In the genomic region with DNA sequence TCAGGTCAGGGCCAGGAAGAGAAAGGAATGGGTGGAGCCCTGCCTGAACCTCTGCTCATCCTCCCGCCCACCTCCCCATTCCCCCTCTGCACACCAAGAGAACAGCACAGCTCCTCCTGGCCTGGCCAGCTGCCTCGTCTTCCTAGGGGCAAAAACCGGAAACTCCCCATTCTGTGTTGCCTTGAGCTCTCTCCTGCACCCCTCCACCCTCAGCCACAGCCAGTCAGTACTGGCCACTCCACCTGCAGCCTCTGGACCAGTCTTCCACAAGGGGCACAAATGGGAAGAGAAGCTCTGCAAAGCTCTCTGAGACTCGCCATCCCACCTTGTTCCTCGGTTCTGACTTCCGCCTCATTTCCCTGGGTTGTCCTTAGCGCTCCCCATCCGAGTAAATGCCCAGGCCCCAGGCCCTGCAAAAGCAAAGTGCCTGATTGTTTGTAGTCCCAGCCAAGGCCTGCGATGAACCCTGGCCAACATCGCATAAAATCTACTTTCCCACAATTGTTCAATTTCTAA, we compare ENCODE assay signal across 24 cellular contexts. TPM values are rescaled to one million over a fixed set of nuclear protein-coding genes. Genes with fewer than 3 reads are reported as not detected.
DNase-seq lines count a peak whose midpoint lies in the region; FAIRE-seq and TF ChIP-seq lines count a peak whose summit lies in the region.
"Had no signal": no experiment of that assay in that cellular context is flagged by ENCODE, and none has a peak within 500 bp of the region (broad histone marks: within the 10 kb centered on the region; RNA-seq: fewer than 3 reads in every experiment).

No MANE protein-coding gene starts in this region.

- H3K56ac ChIP-seq in H1 (replicated peaks; ENCODE audit: insufficient read length, low read depth, low read length) = no peak overlapping the region

- peaks cover 36% of the 10 kb centered on the region for H3K27me3 Mint-ChIP-seq in progenitor cell of endocrine pancreas

- TF ChIP-seq POLR2A in breast epithelium (IDR thresholded peaks at IDR 0.05) = no peak
- no peak for TF ChIP-seq POLR2A in H1 (IDR thresholded peaks at IDR 0.05; ENCODE audit: control extremely low read depth in 1 of 2, low read depth in 2 of 2, low read length in 2 of 2)

- in situ Hi-C loops in mammary epithelial cell (cut with MboI; ENCODE audit: low sequenced_read_pairs in 2 of 2) = no loop called here

- H2AK5ac ChIP-seq in H1 (ENCODE audit: low read depth, low read length) = no peak overlapping the region

- dilution Hi-C loops in mammary epithelial cell (cut with HindIII; ENCODE audit: low sequenced_read_pairs) = no loop called here

- no peak for FAIRE-seq in H1 (lab: Jason Lieb, UNC)
- FAIRE-seq: G401.6 had no signal

- POLR2A ChIA-PET in H1 (lab: Charles Lee; ENCODE audit: partially characterized antibody) = no interaction called here

- no TSS peak for BruUV-seq in mammary epithelial cell (replicated peaks; lab: Mats Ljungman, UMichigan)

- H3K9ac ChIP-seq in mammary epithelial cell (ENCODE audit: insufficient read depth, low read length) (no peak overlapping the region), H1 (replicated peaks in 1 of 4; ENCODE audit: extremely low read depth in 1 of 4, low read depth in 3 of 4, low read length in 3 of 4) (no peak overlapping the region)
- H3K9ac ChIP-seq: GM23248, KMS-11 had no signal

- no peaks in the 10 kb centered on the region for H3K36me3 ChIP-seq in mammary epithelial cell (ENCODE audit: insufficient read depth, low read length)
- no peaks in the 10 kb centered on the region for H3K36me3 ChIP-seq in breast epithelium
- no peaks in the 10 kb centered on the region for H3K36me3 ChIP-seq in H1 (ENCODE audit: control insufficient read depth in 2 of 4, insufficient read depth in 4 of 4, low read length in 3 of 4)
- H3K36me3 ChIP-seq: BE2C, SJSA1 had no signal

- no peak overlapping the region for H2BK120ac ChIP-seq in H1 (replicated peaks; ENCODE audit: low read depth, low read length)

- H3K27ac ChIP-seq in mammary epithelial cell (ENCODE audit: insufficient read depth, low read depth, low read length) = no peak overlapping the region
- no peak overlapping the region for H3K27ac ChIP-seq in breast epithelium
- no peak overlapping the region for H3K27ac ChIP-seq in H1 (ENCODE audit: low read depth, low read length)
- H3K27ac ChIP-seq: GM23248, HL-60, KMS-11, SJSA1 had no signal

- H3K4me2 ChIP-seq in mammary epithelial cell (ENCODE audit: insufficient read depth, low read depth, low read length) = no peak overlapping the region
- no peak overlapping the region for H3K4me2 ChIP-seq in H1 (ENCODE audit: insufficient read depth in 1 of 2, low read depth in 2 of 2, low read length in 2 of 2)
- H3K4me2 ChIP-seq: KMS-11 had no signal

- no peaks in the 10 kb centered on the region for H3K9me3 ChIP-seq in mammary epithelial cell (replicated peaks; ENCODE audit: insufficient read depth, low read length)
- H3K9me3 ChIP-seq in breast epithelium = no peaks in the 10 kb centered on the region
- H3K9me3 ChIP-seq in H1 (ENCODE audit: insufficient read depth in 2 of 2, low read depth in 1 of 2, low read length in 1 of 2) = no peaks in the 10 kb centered on the region
- H3K9me3 ChIP-seq: BE2C, SJSA1 had no signal

- no peak overlapping the region for H3K4me3 ChIP-seq in mammary epithelial cell (replicated peaks in 1 of 3; ENCODE audit: insufficient read depth in 1 of 3, low read depth in 2 of 3, low read length in 3 of 3)
- H3K4me3 ChIP-seq in breast epithelium = no peak overlapping the region
- no peak overlapping the region for H3K4me3 ChIP-seq in H1 (ENCODE audit: extremely low read depth in 1 of 4, insufficient read depth in 2 of 4, low read depth in 3 of 4, low read length in 4 of 4)
- H3K4me3 ChIP-seq: GM23248, SJSA1 had no signal

- no peaks in the 10 kb centered on the region for H3K36me3 Mint-ChIP-seq in progenitor cell of endocrine pancreas (ENCODE audit: insufficient read depth)
- H3K36me3 Mint-ChIP-seq: IgD-negative memory B cell had no signal

- no peak overlapping the region for H4K8ac ChIP-seq in H1 (ENCODE audit: extremely low read depth, insufficient read depth, low read length)

- no peak overlapping the region for H2BK20ac ChIP-seq in H1 (ENCODE audit: low read length)

- H3K4me1 ChIP-seq in mammary epithelial cell (ENCODE audit: insufficient read depth, low read length) (no peaks in the 10 kb centered on the region), breast epithelium (no peaks in the 10 kb centered on the region), H1 (replicated peaks in 1 of 4; ENCODE audit: control insufficient read depth in 3 of 4, insufficient read depth in 4 of 4, low read length in 3 of 4) (no peaks in the 10 kb centered on the region; a peak in 1 of 7 replicates)
- H3K4me1 ChIP-seq: BE2C, SJSA1 had no signal

- H3K4me3 Mint-ChIP-seq in progenitor cell of endocrine pancreas (ENCODE audit: low read depth) = no peak overlapping the region
- H3K4me3 Mint-ChIP-seq: IgD-negative memory B cell had no signal

- H4K5ac ChIP-seq in H1 (ENCODE audit: insufficient read length, low read depth, low read length) = no peak overlapping the region

- no peak overlapping the region for H2BK5ac ChIP-seq in H1 (ENCODE audit: low read depth, low read length)

- no peak overlapping the region for H2BK15ac ChIP-seq in H1 (ENCODE audit: low read length)

- H2BK12ac ChIP-seq in H1 (ENCODE audit: low read depth, low read length) = no peak overlapping the region

- H2AFZ ChIP-seq in mammary epithelial cell (ENCODE audit: low read depth, low read length) = peak overlapping the region; percentile 15
- H2AFZ ChIP-seq in H1 (ENCODE audit: low read length) = peak overlapping the region; percentile 71; the same call in 1 of the 2 replicates
- H2AFZ ChIP-seq: GM23248 had no signal

- TF ChIP-seq RAD21 in H1 (IDR thresholded peaks at IDR 0.05 in 1 of 2, conservative IDR thresholded peaks at IDR 0.05 in 1 of 2; ENCODE audit: low read depth in 2 of 2, low read length in 2 of 2) = no peak

- intact Hi-C loops in mammary epithelial cell (cut with micrococcal nuclease) = no loop called here
- intact Hi-C loops in breast epithelium (cut with DNase I; ENCODE audit: low total_unique reads) = no loop called here

- H3K9me3 Mint-ChIP-seq in progenitor cell of endocrine pancreas (ENCODE audit: low read depth) = no peaks in the 10 kb centered on the region
- H3K9me3 Mint-ChIP-seq: IgD-negative memory B cell had no signal

- CTCF ChIA-PET in mammary epithelial cell (lab: Charles Lee; ENCODE audit: low non-redundant PET) (interaction anchor here (0.6 to 0.8 kb wide), 2 partner anchors 435 to 884 kb away, joined by 3 to 4 read pairs; no protein-coding TSS in a partner anchor), H1 (lab: Charles Lee; ENCODE audit: partially characterized antibody) (interaction anchor here (0.7 to 2.4 kb wide), 17 partner anchors 9 to 408 kb away, joined by 3 to 19 read pairs (median 5); no protein-coding TSS in a partner anchor)

- no peak overlapping the region for H3K4ac ChIP-seq in H1 (replicated peaks; ENCODE audit: insufficient read length, low read depth, low read length)

- no peak for TF ChIP-seq EP300 in H1 (IDR thresholded peaks at IDR 0.05; ENCODE audit: borderline replicate concordance in 1 of 2, low read depth in 2 of 2, low read length in 2 of 2)

- peak overlapping the region; percentile 60 for H3K27ac Mint-ChIP-seq in progenitor cell of endocrine pancreas
- H3K27ac Mint-ChIP-seq: IgD-negative memory B cell had no signal

- no peak overlapping the region for H3K23ac ChIP-seq in H1 (ENCODE audit: insufficient read length)

- no peaks in the 10 kb centered on the region for H3K79me1 ChIP-seq in H1 (ENCODE audit: low read depth, low read length)

- H3K27me3 ChIP-seq in mammary epithelial cell (ENCODE audit: insufficient read depth, low read length) = peaks cover 2% of the 10 kb centered on the region
- H3K27me3 ChIP-seq in breast epithelium = no peaks in the 10 kb centered on the region
- H3K27me3 ChIP-seq in H1 (replicated peaks in 1 of 4; ENCODE audit: control insufficient read depth in 3 of 4, extremely low read depth in 1 of 4, insufficient read depth in 3 of 4, low read length in 3 of 4) = no peaks in the 10 kb centered on the region
- H3K27me3 ChIP-seq: BE2C had no signal

- no peaks in the 10 kb centered on the region for H3K4me1 Mint-ChIP-seq in progenitor cell of endocrine pancreas (ENCODE audit: low read depth)

- H3K79me2 ChIP-seq in mammary epithelial cell (ENCODE audit: insufficient read depth, low read length) (no peaks in the 10 kb centered on the region), H1 (ENCODE audit: control insufficient read depth in 1 of 2, insufficient read depth in 2 of 2, low read length in 2 of 2) (no peaks in the 10 kb centered on the region)

- no peak overlapping the region for H3K18ac ChIP-seq in H1 (ENCODE audit: extremely low read depth, low read length)

- H4K20me1 ChIP-seq in mammary epithelial cell (ENCODE audit: insufficient read depth, low read length) (no peaks in the 10 kb centered on the region), H1 (replicated peaks in 1 of 2; ENCODE audit: control insufficient read depth in 1 of 2, insufficient read depth in 2 of 2, low read length in 2 of 2) (no peaks in the 10 kb centered on the region)

- no peak overlapping the region for H3K14ac ChIP-seq in H1 (ENCODE audit: insufficient read length)

- H3K23me2 ChIP-seq in H1 (ENCODE audit: low read depth, low read length) = no peaks in the 10 kb centered on the region

- TF ChIP-seq CTCF in mammary epithelial cell (conservative IDR thresholded peaks at IDR 0.05 in 1 of 2, IDR thresholded peaks at IDR 0.05 in 1 of 2; ENCODE audit: extremely low read depth in 1 of 2, insufficient read depth in 1 of 2, low read depth in 1 of 2, low read length in 2 of 2) = no peak
- TF ChIP-seq CTCF in breast epithelium (IDR thresholded peaks at IDR 0.05) = no peak
- peak in 1 of 3 experiments; percentile 7; a peak in 1 of 4 replicates for TF ChIP-seq CTCF in H1 (IDR thresholded peaks at IDR 0.05; ENCODE audit: control extremely low read depth in 1 of 3, insufficient read depth in 1 of 3, low read depth in 1 of 3, low read length in 3 of 3)
- TF ChIP-seq CTCF in progenitor cell of endocrine pancreas (IDR thresholded peaks at IDR 0.05; ENCODE audit: unreplicated experiment) = no peak

- DNase-seq in mammary epithelial cell (no peak), breast epithelium (ENCODE audit: low spot score in 2 of 2) (no peak), H1 (ENCODE audit: low read depth in 1 of 2, low spot score in 2 of 2) (peak in 1 of 2 experiments; percentile 48), progenitor cell of endocrine pancreas (ENCODE audit: low spot score, unreplicated experiment) (no peak), HCEC 1CT (no peak), D341Med (ENCODE audit: low spot score) (no peak), T-helper 1 cell (no peak)
- DNase-seq: 8988T, BE2C, Calu3, NCI-H1092 treated with DMSO at 0.1 percent for 48 hours, NCI-H1436, NCI-H187, NCI-H2081 treated with DMSO at 0.1 percent for 48 hours, NCI-H2171 treated with DMSO at 0.1 percent for 48 hours, NCI-H446, NCI-H526 treated with DMSO at 0.1 percent for 48 hours, Right ventricle myocardium superior had no signal

- 59% methylated on average over 9 of the region's 10 CpGs for WGBS in mammary epithelial cell (ENCODE audit: low coverage, missing lambda C conversion rate)
- 85% methylated on average over 10 of the region's 10 CpGs; no CpG with 5 or more reads in 1 of the 2 experiments for WGBS in H1 (ENCODE audit: extremely low coverage in 1 of 2, insufficient coverage in 1 of 2, insufficient read length in 1 of 2, insufficient replicate concordance in 2 of 2, low coverage in 1 of 2, low lambda C conversion rate in 2 of 2, missing lambda C conversion rate in 1 of 2), 2 experiments

- no peak overlapping the region for H4K91ac ChIP-seq in H1 (replicated peaks; ENCODE audit: insufficient read length, low read length)

RNA-seq across cellular contexts. Expression of a gene that starts 39.3 kb away (rescaled TPM):
- total RNA-seq in mammary epithelial cell (not detected), breast epithelium (not detected), progenitor cell of endocrine pancreas (not detected in 2 replicates)
- polyA plus RNA-seq in mammary epithelial cell (not detected), H1 (2011; rRNA removed) (not detected in 2 replicates)
- not detected for polyA minus RNA-seq in mammary epithelial cell
- total RNA-seq in H1 (2021; fragmentation: NEBNext Ultra II Directional; extraction: Animal tissue kit (Norgen Biotek cat#: 25700)) = not detected in 2 replicates
- not detected for polyA plus RNA-seq in H1 (2011; cell fraction: cytosol; rRNA removed)
- not detected for polyA plus RNA-seq in H1 (2011; cell fraction: nucleus; rRNA removed)
- polyA plus RNA-seq in H1 (2012, experiment 1 of 2) = not detected in 4 replicates
- polyA plus RNA-seq in H1 (2012, experiment 2 of 2) = not detected
- not detected for polyA plus RNA-seq in H1 (2013, experiment 1 of 2)
- not detected for polyA plus RNA-seq in H1 (2013, experiment 2 of 2)
- polyA minus RNA-seq in H1 (2011; rRNA and poly(A)+ RNA removed) = not detected in 2 replicates
- not detected for polyA minus RNA-seq in H1 (2011; cell fraction: cytosol; rRNA and poly(A)+ RNA removed)
- not detected for polyA minus RNA-seq in H1 (2011; cell fraction: nucleus; rRNA and poly(A)+ RNA removed)
- total RNA-seq: Calu3, GM23248, Right ventricle myocardium superior, SJSA1 had no signal
- polyA plus RNA-seq: GM23248, IgD-negative memory B cell had no signal
